ENCODE assay signal across 9 cellular contexts in the genomic region with DNA sequence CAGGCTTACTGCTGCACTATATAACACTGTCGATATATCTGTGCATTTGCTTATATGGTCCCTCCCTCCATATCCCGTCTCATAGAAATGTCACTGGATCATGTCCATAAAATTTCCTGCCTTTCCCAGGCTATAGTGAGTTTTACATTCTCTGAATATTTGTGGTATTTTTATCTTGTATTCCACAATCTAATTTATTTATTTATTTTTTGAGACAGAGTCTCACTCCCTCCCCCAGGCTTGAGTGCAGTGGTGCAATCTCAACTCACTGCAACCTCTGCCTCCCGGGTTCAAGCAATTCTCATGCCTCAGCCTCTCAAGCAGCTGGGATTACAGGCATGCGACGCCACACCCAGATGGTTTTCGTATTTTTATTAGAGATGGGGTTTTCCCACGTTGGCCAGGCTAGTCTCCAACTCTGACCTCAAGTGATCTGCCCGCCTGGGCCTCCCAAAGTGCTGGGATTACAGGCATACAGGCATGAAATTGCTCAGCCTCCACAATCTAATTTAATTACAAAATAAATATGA. TPM values are rescaled to one million over a fixed set of nuclear protein-coding genes. Genes with fewer than 3 reads are reported as not detected.
DNase-seq lines count a peak whose midpoint lies in the region; TF ChIP-seq lines count a peak whose summit lies in the region.
"Had no signal": no experiment of that assay in that cellular context is flagged by ENCODE, and none has a peak within 500 bp of the region (broad histone marks: within the 10 kb centered on the region; RNA-seq: fewer than 3 reads in every experiment).

No MANE protein-coding gene starts in this region.

- TF ChIP-seq CTCF in fibroblast of the aortic adventitia (IDR thresholded peaks at IDR 0.05; ENCODE audit: insufficient read depth, low read length) = no peak

- H2AFZ ChIP-seq in neuronal stem cell (ENCODE audit: low read length) = no peak overlapping the region

- peaks cover 18% of the 10 kb centered on the region for H3K4me1 Mint-ChIP-seq in activated naive CD8-positive, alpha-beta T cell treated with anti-CD3 and anti-CD28 coated beads for 36 hours

- no peak overlapping the region for H4K91ac ChIP-seq in neuronal stem cell (ENCODE audit: low read depth, low read length, poor library complexity)

- H2AK5ac ChIP-seq in neuronal stem cell (ENCODE audit: low read depth, low read length) = no peak overlapping the region

- H3K27me3 ChIP-seq in neuronal stem cell (ENCODE audit: control insufficient read depth in 3 of 3, insufficient read depth in 3 of 3, low read depth in 1 of 3, low read length in 3 of 3) = no peaks in the 10 kb centered on the region

- no peaks in the 10 kb centered on the region for H3K27me3 Mint-ChIP-seq in activated naive CD8-positive, alpha-beta T cell treated with anti-CD3 and anti-CD28 coated beads for 36 hours

- no peak overlapping the region for H3K18ac ChIP-seq in neuronal stem cell (ENCODE audit: low read length)

- H2BK120ac ChIP-seq in neuronal stem cell (ENCODE audit: low read depth, low read length) = no peak overlapping the region

- H3K36me3 ChIP-seq in neuronal stem cell (replicated peaks in 1 of 2; ENCODE audit: control insufficient read depth in 2 of 2, insufficient read depth in 2 of 2, low read length in 2 of 2) = peaks cover 5 to 14% of the 10 kb centered on the region in 2 donors

- H2BK5ac ChIP-seq in neuronal stem cell (ENCODE audit: low read length) = no peak overlapping the region

- H3K23ac ChIP-seq in neuronal stem cell (ENCODE audit: low read depth, low read length, poor library complexity) = no peak overlapping the region

- WGBS in neuronal stem cell (ENCODE audit: extremely low coverage in 2 of 2, insufficient read length in 2 of 2, insufficient replicate concordance in 1 of 2), 2 donors = no CpG with 5 or more reads among the region's 8 CpGs

- H3K9me3 Mint-ChIP-seq in activated naive CD8-positive, alpha-beta T cell treated with anti-CD3 and anti-CD28 coated beads for 36 hours = peaks cover 4% of the 10 kb centered on the region
- H3K9me3 Mint-ChIP-seq: activated T-cell treated with anti-CD3 and anti-CD28 coated beads, Interleukin-2, amount 50 U/mL, for 4 hours had no signal

- no peak overlapping the region for H3K27ac ChIP-seq in neuronal stem cell (replicated peaks; ENCODE audit: low read length)

- H3K9ac ChIP-seq in neuronal stem cell (ENCODE audit: low read depth, low read length, poor library complexity) = no peak overlapping the region

- no peak overlapping the region for H4K8ac ChIP-seq in neuronal stem cell (ENCODE audit: low read depth, low read length)

- DNase-seq in EH (ENCODE audit: low read depth) = peak; percentile 98
- DNase-seq in SK-MEL-5 (ENCODE audit: low read depth, low spot score) = peak; percentile 58
- peak; percentile 98 for DNase-seq in fibroblast of the aortic adventitia (ENCODE audit: low read depth)
- DNase-seq in posterior vena cava (ENCODE audit: low spot score) = peak; percentile 84
- no peak for DNase-seq in neuronal stem cell (ENCODE audit: low spot score)
- DNase-seq in activated naive CD8-positive, alpha-beta T cell treated with anti-CD3 and anti-CD28 coated beads for 36 hours = no peak
- no peak for DNase-seq in MV-4-11 (lab: John Stamatoyannopoulos, UW)
- DNase-seq in UCSD-AML1 (lab: John Stamatoyannopoulos, UW; ENCODE audit: unreplicated experiment) = no peak
- DNase-seq: activated T-cell treated with anti-CD3 and anti-CD28 coated beads, Interleukin-2, amount 50 U/mL, for 4 hours had no signal

- H3K4me3 ChIP-seq in fibroblast of the aortic adventitia (ENCODE audit: low read depth, low read length) (peak overlapping the region; percentile 27), neuronal stem cell (ENCODE audit: low read length in 2 of 2) (no peak overlapping the region)

- peaks cover 21% of the 10 kb centered on the region for H3K36me3 Mint-ChIP-seq in activated naive CD8-positive, alpha-beta T cell treated with anti-CD3 and anti-CD28 coated beads for 36 hours

- H3K14ac ChIP-seq in neuronal stem cell (ENCODE audit: low read length) = no peak overlapping the region

- no peak overlapping the region for H2BK12ac ChIP-seq in neuronal stem cell (ENCODE audit: low read length)

- in situ Hi-C loops in SK-MEL-5 (cut with HindIII; ENCODE audit: low pct_unique_long_range_greater_than_20kb, low sequenced_read_pairs) = no loop called here

- peaks cover 0 to 13% of the 10 kb centered on the region in 2 donors for H3K9me3 ChIP-seq in neuronal stem cell (replicated peaks in 1 of 2; ENCODE audit: control insufficient read depth in 2 of 2, insufficient read depth in 1 of 2, low read depth in 1 of 2, low read length in 2 of 2)

- no peak overlapping the region for H3K4me3 Mint-ChIP-seq in activated naive CD8-positive, alpha-beta T cell treated with anti-CD3 and anti-CD28 coated beads for 36 hours
- H3K4me3 Mint-ChIP-seq: activated T-cell treated with anti-CD3 and anti-CD28 coated beads, Interleukin-2, amount 50 U/mL, for 4 hours had no signal

- H3K4ac ChIP-seq in neuronal stem cell (ENCODE audit: low read length) = no peak overlapping the region

- H3K27ac Mint-ChIP-seq in activated naive CD8-positive, alpha-beta T cell treated with anti-CD3 and anti-CD28 coated beads for 36 hours = no peak overlapping the region

- intact Hi-C loops in posterior vena cava (cut with DNase I) = no loop called here

- H3K4me2 ChIP-seq in neuronal stem cell (ENCODE audit: insufficient read depth, low read length, poor library complexity, severe bottlenecking) = no peak overlapping the region

- no peaks in the 10 kb centered on the region for H3K79me1 ChIP-seq in neuronal stem cell (ENCODE audit: low read depth, low read length)

- no peaks in the 10 kb centered on the region for H3K4me1 ChIP-seq in neuronal stem cell (ENCODE audit: control insufficient read depth in 2 of 2, insufficient read depth in 1 of 2, low read depth in 1 of 2, low read length in 2 of 2)

- no peak overlapping the region for H2BK15ac ChIP-seq in neuronal stem cell (ENCODE audit: low read length)

RNA-seq across cellular contexts. Expression of gene TRIM37, which starts 12.9 kb away (rescaled TPM):
- total RNA-seq in SK-MEL-5 (2014; rRNA removed; shearing (Covaris generic)) = 64.4 and 67.5 TPM in 2 replicates
- 37.8 and 44.9 TPM in 2 replicates for polyA plus RNA-seq in SK-MEL-5 (2015; cell fraction: cytosol; rRNA removed)
- polyA plus RNA-seq in SK-MEL-5 (2015; cell fraction: nucleus; rRNA removed) = 99.0 and 114 TPM in 2 replicates
- 42.0 and 45.5 TPM in 2 replicates for total RNA-seq in fibroblast of the aortic adventitia (ENCODE audit: low replicate concordance)
- 10 to 100 TPM; 19.7 to 19.8 TPM for total RNA-seq in posterior vena cava
- polyA plus RNA-seq in neuronal stem cell (2013, experiment 1 of 2) = 32.4 TPM
- polyA plus RNA-seq in neuronal stem cell (2013, experiment 2 of 2) = 32.5 TPM
- total RNA-seq in activated naive CD8-positive, alpha-beta T cell treated with anti-CD3 and anti-CD28 coated beads for 36 hours = 10 to 100 TPM; 25.1 to 26.0 TPM

Comparison
In these comparisons a context has a peak if more than half of its experiments do, and no peak if none do; other contexts are left out.
1. DNase-seq: peak in EH (single experiment), SK-MEL-5 (single experiment), fibroblast of the aortic adventitia (single experiment) and posterior vena cava (single experiment); none in neuronal stem cell (single experiment), activated naive CD8-positive, alpha-beta T cell treated with anti-CD3 and anti-CD28 coated beads for 36 hours (single experiment), MV-4-11 (single experiment) and UCSD-AML1 (single experiment).